9 cellular contexts compared by ENCODE assay signal in genomic region chr13:24148414-24149305, GRCh38. TPM values are rescaled to one million over a fixed set of nuclear protein-coding genes. Genes with fewer than 3 reads are reported as not detected.
DNase-seq lines count a peak whose midpoint lies in the region; ATAC-seq, FAIRE-seq and TF ChIP-seq lines count a peak whose summit lies in the region.
"Had no signal": no experiment of that assay in that cellular context is flagged by ENCODE, and none has a peak within 500 bp of the region (broad histone marks: within the 10 kb centered on the region; RNA-seq: fewer than 3 reads in every experiment).

No MANE protein-coding gene starts in this region.

- FAIRE-seq in GM19239 (lab: Jason Lieb, UNC) (peak; percentile 44), GM12891 (lab: Jason Lieb, UNC) (no peak)

- no peaks in the 10 kb centered on the region for H3K36me3 ChIP-seq in RWPE2 (ENCODE audit: low read depth)

- H3K9me3 ChIP-seq in RWPE2 (ENCODE audit: severe bottlenecking), result no peaks in the 10 kb centered on the region

- TF ChIP-seq CTCF in RWPE2 (IDR thresholded peaks at IDR 0.05; ENCODE audit: poor library complexity, severe bottlenecking) (peak; percentile 6), fibroblast of the aortic adventitia (IDR thresholded peaks at IDR 0.05; ENCODE audit: insufficient read depth, low read length) (peak; percentile 19)

- DNase-seq in GM19239 (ENCODE audit: insufficient read length, low spot score), result no peak
- peak; percentile 48 for DNase-seq in RWPE2 (ENCODE audit: low spot score)
- DNase-seq in fibroblast of the aortic adventitia (ENCODE audit: low read depth), result peak; percentile 90
- DNase-seq in renal cortical epithelial cell (ENCODE audit: low read depth), result peak; percentile 100
- no peak for DNase-seq in GM12891 (ENCODE audit: insufficient read length, low spot score)
- no peak for DNase-seq in NCI-H1436 (lab: John Stamatoyannopoulos, UW)
- DNase-seq: stimulated activated CD8-positive, alpha-beta memory T cell treated with anti-CD3 and anti-CD28 coated beads, Interleukin-4, amount 100 ng/mL, for 48 hours had no signal

- H3K27me3 ChIP-seq in RWPE2 (ENCODE audit: insufficient read depth, poor library complexity, severe bottlenecking), result no peaks in the 10 kb centered on the region

- peak; percentile 99 for ATAC-seq in RWPE2 (ENCODE audit: low read depth)
- no peak for ATAC-seq in HG02610 (IDR thresholded peaks at IDR 0.05; ENCODE audit: unreplicated experiment)
- no peak for ATAC-seq in HG02678 (IDR thresholded peaks at IDR 0.05; ENCODE audit: unreplicated experiment)

- H3K4me1 ChIP-seq in RWPE2 (ENCODE audit: insufficient read depth, poor library complexity, severe bottlenecking), result peaks cover 8% of the 10 kb centered on the region

- no peak for TF ChIP-seq POLR2A in GM12891 (IDR thresholded peaks at IDR 0.05; ENCODE audit: low read depth, low read length)

- H3K4me3 ChIP-seq in RWPE2 (ENCODE audit: severe bottlenecking) (no peak overlapping the region), fibroblast of the aortic adventitia (ENCODE audit: low read depth, low read length) (no peak overlapping the region)

- H3K27ac ChIP-seq in RWPE2 (ENCODE audit: poor library complexity, severe bottlenecking), result peak overlapping the region; percentile 15

TF ChIP-seq in GM12891, 5 proteins besides CTCF, POLR2A, EP300 and RAD21:
- TF ChIP-seq PAX5 (IDR thresholded peaks at IDR 0.05; ENCODE audit: insufficient read depth, low read length, severe bottlenecking) (no peak), POLR2AphosphoS5 (IDR thresholded peaks at IDR 0.05; ENCODE audit: low read depth, low read length) (no peak)

RNA-seq across cellular contexts. Expression of gene SPATA13, which starts 11.9 kb away (rescaled TPM):
- total RNA-seq in fibroblast of the aortic adventitia (ENCODE audit: low replicate concordance) (12.2 and 17.3 TPM in 2 replicates), renal cortical epithelial cell (7.3 and 27.4 TPM in 2 replicates)
- 5.2 TPM for polyA plus RNA-seq in GM12891 (2012; ENCODE audit: low read depth, missing spikeins)

Comparison
In these comparisons a context has a peak if more than half of its experiments do, and no peak if none do; other contexts are left out.
1. DNase-seq: peak in RWPE2 (single experiment), fibroblast of the aortic adventitia (single experiment) and renal cortical epithelial cell (single experiment); none in GM19239 (single experiment), GM12891 (single experiment) and NCI-H1436 (single experiment).